1 cellular context compared by ENCODE assay signal in genomic region chr5:67149057-67149634, GRCh38.
TF ChIP-seq lines count a peak whose summit lies in the region.

No MANE protein-coding gene starts in this region.

TF ChIP-seq in IMR-90, 13 proteins besides CTCF, POLR2A, EP300 and RAD21 (continued from another document):
- TF ChIP-seq CEBPB (IDR thresholded peaks at IDR 0.05; ENCODE audit: low read depth, low read length) (no peak), CHD1 (IDR thresholded peaks at IDR 0.05; ENCODE audit: low read depth, low read length) (no peak), FOS (IDR thresholded peaks at IDR 0.05; ENCODE audit: low read depth, low read length) (no peak), NFE2L2 (IDR thresholded peaks at IDR 0.05; ENCODE audit: low read depth, low read length) (no peak)
- TF ChIP-seq, protein P1, sequence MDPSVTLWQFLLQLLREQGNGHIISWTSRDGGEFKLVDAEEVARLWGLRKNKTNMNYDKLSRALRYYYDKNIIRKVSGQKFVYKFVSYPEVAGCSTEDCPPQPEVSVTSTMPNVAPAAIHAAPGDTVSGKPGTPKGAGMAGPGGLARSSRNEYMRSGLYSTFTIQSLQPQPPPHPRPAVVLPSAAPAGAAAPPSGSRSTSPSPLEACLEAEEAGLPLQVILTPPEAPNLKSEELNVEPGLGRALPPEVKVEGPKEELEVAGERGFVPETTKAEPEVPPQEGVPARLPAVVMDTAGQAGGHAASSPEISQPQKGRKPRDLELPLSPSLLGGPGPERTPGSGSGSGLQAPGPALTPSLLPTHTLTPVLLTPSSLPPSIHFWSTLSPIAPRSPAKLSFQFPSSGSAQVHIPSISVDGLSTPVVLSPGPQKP (IDR thresholded peaks at IDR 0.05; ENCODE audit: borderline replicate concordance, low read depth, low read length), result no peak
